8 cellular contexts compared by ENCODE assay signal in the genomic region with DNA sequence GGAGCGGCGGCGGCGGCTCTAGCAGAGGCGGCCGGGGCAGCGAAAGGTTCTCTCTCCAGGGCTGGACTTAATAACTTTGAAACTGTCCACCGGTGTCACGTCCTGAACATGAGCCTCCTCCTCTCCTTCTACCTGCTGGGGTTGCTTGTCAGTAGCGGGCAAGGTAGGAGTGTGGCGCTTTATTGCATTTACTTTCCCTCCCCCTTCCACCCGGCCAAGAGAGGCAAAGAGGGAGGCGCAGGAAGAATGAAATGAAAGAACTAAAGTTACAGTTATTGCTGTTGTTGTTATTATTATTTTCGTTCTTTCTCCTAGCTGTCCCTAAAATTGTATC. TPM values are rescaled to one million over a fixed set of nuclear protein-coding genes. Genes with fewer than 3 reads are reported as not detected.
A peak's percentile ranks its signal among the peaks of the same experiment; 100 is the strongest.
DNase-seq lines count a peak whose midpoint lies in the region; ATAC-seq, FAIRE-seq and TF ChIP-seq lines count a peak whose summit lies in the region.

No MANE protein-coding gene starts in this region.

- H3K4me3 Mint-ChIP-seq in CD8-positive, alpha-beta memory T cell, result peak overlapping the region in 6 of 7 donors; percentile 19 to 81 (median 73)
- H3K4me3 Mint-ChIP-seq in neural crest cell, result peak overlapping the region; percentile 88

- H3K4me1 ChIP-seq in CD8-positive, alpha-beta memory T cell (ENCODE audit: insufficient read depth, low read length), result no peaks in the 10 kb centered on the region
- peaks cover 0 to 14% (median 6%) of the 10 kb centered on the region in 4 experiments; a peak in 6 of 7 replicates for H3K4me1 ChIP-seq in H1 (replicated peaks in 1 of 4; ENCODE audit: control insufficient read depth in 3 of 4, insufficient read depth in 4 of 4, low read length in 3 of 4)

- H3K4ac ChIP-seq in H1 (replicated peaks; ENCODE audit: insufficient read length, low read depth, low read length), result no peak overlapping the region

- H3K4me3 ChIP-seq in CD8-positive, alpha-beta memory T cell (ENCODE audit: low read length), result peak overlapping the region; percentile 40
- H3K4me3 ChIP-seq in H1 (ENCODE audit: extremely low read depth in 1 of 4, insufficient read depth in 2 of 4, low read depth in 3 of 4, low read length in 4 of 4), result peak overlapping the region; percentile 58 to 77 (median 66)

- H3K36me3 ChIP-seq in CD8-positive, alpha-beta memory T cell (ENCODE audit: insufficient read depth, low read length), result no peaks in the 10 kb centered on the region
- no peaks in the 10 kb centered on the region for H3K36me3 ChIP-seq in H1 (ENCODE audit: control insufficient read depth in 2 of 4, insufficient read depth in 4 of 4, low read length in 3 of 4)

- peaks cover 0 to 13% (median 9%) of the 10 kb centered on the region in 3 donors for H3K4me1 Mint-ChIP-seq in CD8-positive, alpha-beta memory T cell
- peaks cover 6% of the 10 kb centered on the region for H3K4me1 Mint-ChIP-seq in neural crest cell

- no peaks in the 10 kb centered on the region for H3K79me1 ChIP-seq in H1 (ENCODE audit: low read depth, low read length)

- FAIRE-seq in HTR-8/SVneo (lab: Jason Lieb, UNC), result no peak
- no peak for FAIRE-seq in H1 (lab: Jason Lieb, UNC)

- H3K27me3 Mint-ChIP-seq in CD8-positive, alpha-beta memory T cell, result peaks cover 10 to 25% of the 10 kb centered on the region in 2 donors
- H3K27me3 Mint-ChIP-seq in neural crest cell (ENCODE audit: low read depth), result peaks cover 21% of the 10 kb centered on the region

- no peak overlapping the region for H2BK120ac ChIP-seq in H1 (replicated peaks; ENCODE audit: low read depth, low read length)

- ATAC-seq in GM21737 (IDR thresholded peaks at IDR 0.05; ENCODE audit: unreplicated experiment), result no peak

- H3K9ac ChIP-seq in H1 (replicated peaks in 1 of 4; ENCODE audit: extremely low read depth in 1 of 4, low read depth in 3 of 4, low read length in 3 of 4), result peak overlapping the region in 2 of 4 experiments; percentile 13 to 38; a peak in 1 of 7 replicates

- no peak overlapping the region for H2BK12ac ChIP-seq in H1 (ENCODE audit: low read depth, low read length)

- H3K23ac ChIP-seq in H1 (ENCODE audit: insufficient read length), result no peak overlapping the region

- peak overlapping the region; percentile 98 for H2AFZ ChIP-seq in H1 (ENCODE audit: low read length)

- H3K27ac Mint-ChIP-seq in CD8-positive, alpha-beta memory T cell, result peak overlapping the region in 1 of 8 donors; percentile 26
- H3K27ac Mint-ChIP-seq in neural crest cell (ENCODE audit: unreplicated experiment), result no peak overlapping the region

- no peak overlapping the region; the same call in 1 of the 2 replicates for H3K18ac ChIP-seq in H1 (ENCODE audit: extremely low read depth, low read length)

- H2AK5ac ChIP-seq in H1 (ENCODE audit: low read depth, low read length), result no peak overlapping the region

- peak overlapping the region; percentile 9; the same call in 1 of the 2 replicates for H2BK20ac ChIP-seq in H1 (ENCODE audit: low read length)

- no peak overlapping the region for H2BK5ac ChIP-seq in H1 (ENCODE audit: low read depth, low read length)

- H4K5ac ChIP-seq in H1 (ENCODE audit: insufficient read length, low read depth, low read length), result no peak overlapping the region

- H4K91ac ChIP-seq in H1 (replicated peaks; ENCODE audit: insufficient read length, low read length), result no peak overlapping the region

- CTCF ChIA-PET in CD8-positive, alpha-beta memory T cell (lab: Charles Lee), result no interaction called here
- CTCF ChIA-PET in H1 (lab: Charles Lee; ENCODE audit: partially characterized antibody), result interaction anchor here (0.9 to 11.3 kb wide), 4 partner anchors 28 to 269 kb away, joined by 3 to 116 read pairs (median 4); no protein-coding TSS in a partner anchor

- peaks cover 0 to 1% (median 0%) of the 10 kb centered on the region in 5 donors for H3K9me3 Mint-ChIP-seq in CD8-positive, alpha-beta memory T cell
- no peaks in the 10 kb centered on the region for H3K9me3 Mint-ChIP-seq in neural crest cell

- TF ChIP-seq POLR2A in H1 (IDR thresholded peaks at IDR 0.05; ENCODE audit: control extremely low read depth in 1 of 2, low read depth in 2 of 2, low read length in 2 of 2), result no peak

- no peak overlapping the region for H3K27ac ChIP-seq in CD8-positive, alpha-beta memory T cell (ENCODE audit: low read depth, low read length)
- no peak overlapping the region for H3K27ac ChIP-seq in H1 (ENCODE audit: low read depth, low read length)

- peaks cover 17% of the 10 kb centered on the region for H3K23me2 ChIP-seq in H1 (ENCODE audit: low read depth, low read length)

- 0% methylated on average over 11 of the region's 14 CpGs; no CpG with 5 or more reads in 1 of the 2 experiments for WGBS in H1 (ENCODE audit: extremely low coverage in 1 of 2, insufficient coverage in 1 of 2, insufficient read length in 1 of 2, insufficient replicate concordance in 2 of 2, low coverage in 1 of 2, low lambda C conversion rate in 2 of 2, missing lambda C conversion rate in 1 of 2), 2 experiments

- H4K8ac ChIP-seq in H1 (ENCODE audit: extremely low read depth, insufficient read depth, low read length), result no peak overlapping the region

- no peak overlapping the region for H2BK15ac ChIP-seq in H1 (ENCODE audit: low read length)

- H3K27me3 ChIP-seq in CD8-positive, alpha-beta memory T cell (ENCODE audit: insufficient read depth, low read length, poor library complexity, severe bottlenecking), result no peaks in the 10 kb centered on the region
- H3K27me3 ChIP-seq in H1 (replicated peaks in 1 of 4; ENCODE audit: control insufficient read depth in 3 of 4, extremely low read depth in 1 of 4, insufficient read depth in 3 of 4, low read length in 3 of 4), result peaks cover 7 to 24% (median 17%) of the 10 kb centered on the region in 4 experiments

- no peaks in the 10 kb centered on the region for H4K20me1 ChIP-seq in H1 (replicated peaks in 1 of 2; ENCODE audit: control insufficient read depth in 1 of 2, insufficient read depth in 2 of 2, low read length in 2 of 2)

- no peak for TF ChIP-seq RAD21 in H1 (IDR thresholded peaks at IDR 0.05 in 1 of 2, conservative IDR thresholded peaks at IDR 0.05 in 1 of 2; ENCODE audit: low read depth in 2 of 2, low read length in 2 of 2)

- H3K36me3 Mint-ChIP-seq in CD8-positive, alpha-beta memory T cell, result no peaks in the 10 kb centered on the region
- H3K36me3 Mint-ChIP-seq in neural crest cell (ENCODE audit: low read depth), result no peaks in the 10 kb centered on the region

- POLR2A ChIA-PET in CD8-positive, alpha-beta memory T cell (lab: Charles Lee), result no interaction called here
- POLR2A ChIA-PET in H1 (lab: Charles Lee; ENCODE audit: partially characterized antibody), result interaction anchor here (0.8 kb wide), 1 partner anchor 106 kb away, joined by 3 read pairs; no protein-coding TSS in a partner anchor

- H3K9me3 ChIP-seq in CD8-positive, alpha-beta memory T cell (ENCODE audit: low read length), result no peaks in the 10 kb centered on the region
- no peaks in the 10 kb centered on the region for H3K9me3 ChIP-seq in H1 (ENCODE audit: insufficient read depth in 2 of 2, low read depth in 1 of 2, low read length in 1 of 2)

- no peak for TF ChIP-seq EP300 in H1 (IDR thresholded peaks at IDR 0.05; ENCODE audit: borderline replicate concordance in 1 of 2, low read depth in 2 of 2, low read length in 2 of 2)

- H3K14ac ChIP-seq in H1 (ENCODE audit: insufficient read length), result no peak overlapping the region

- no peak for DNase-seq in CD8-positive, alpha-beta memory T cell
- peak; percentile 5 for DNase-seq in HTR-8/SVneo (ENCODE audit: insufficient read length, low spot score)
- no peak for DNase-seq in H1 (ENCODE audit: low read depth in 1 of 2, low spot score in 2 of 2)
- no peak for DNase-seq in neural crest cell (ENCODE audit: low read depth, low spot score)
- DNase-seq in T1000 (lab: John Stamatoyannopoulos, UW), result no peak
- DNase-seq in DMS 273 treated with DMSO at 0.1 percent for 48 hours (lab: John Stamatoyannopoulos, UW), result no peak
- no peak for DNase-seq in GF-D8 (lab: John Stamatoyannopoulos, UW)

- peak overlapping the region; percentile 96 to 99 for H3K4me2 ChIP-seq in H1 (ENCODE audit: insufficient read depth in 1 of 2, low read depth in 2 of 2, low read length in 2 of 2)

- H3K79me2 ChIP-seq in H1 (ENCODE audit: control insufficient read depth in 1 of 2, insufficient read depth in 2 of 2, low read length in 2 of 2), result no peaks in the 10 kb centered on the region

- no peak for TF ChIP-seq CTCF in H1 (IDR thresholded peaks at IDR 0.05; ENCODE audit: control extremely low read depth in 1 of 3, insufficient read depth in 1 of 3, low read depth in 1 of 3, low read length in 3 of 3)
- no peak for TF ChIP-seq CTCF in neural crest cell (conservative IDR thresholded peaks at IDR 0.05)

- H3K56ac ChIP-seq in H1 (replicated peaks; ENCODE audit: insufficient read length, low read depth, low read length), result no peak overlapping the region

TF ChIP-seq in H1, 55 proteins besides CTCF, POLR2A, EP300 and RAD21:
- TF ChIP-seq, protein P1, sequence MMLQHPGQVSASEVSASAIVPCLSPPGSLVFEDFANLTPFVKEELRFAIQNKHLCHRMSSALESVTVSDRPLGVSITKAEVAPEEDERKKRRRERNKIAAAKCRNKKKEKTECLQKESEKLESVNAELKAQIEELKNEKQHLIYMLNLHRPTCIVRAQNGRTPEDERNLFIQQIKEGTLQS (IDR thresholded peaks at IDR 0.05; ENCODE audit: insufficient read depth, low read depth, low read length), result no peak
- TF ChIP-seq KDM4A (IDR thresholded peaks at IDR 0.05; ENCODE audit: low read depth, low read length, severe bottlenecking), result peak; percentile 15

RNA-seq across cellular contexts. Expression of gene NCAM2, which starts 0.2 kb away (rescaled TPM):
- total RNA-seq in CD8-positive, alpha-beta memory T cell, result not detected
- not detected for polyA plus RNA-seq in CD8-positive, alpha-beta memory T cell
- total RNA-seq in H1 (2021; fragmentation: NEBNext Ultra II Directional; extraction: Animal tissue kit (Norgen Biotek cat#: 25700)), result 0.54 and 1.1 TPM in 2 replicates
- 0.14 and 0.17 TPM in 2 replicates for polyA plus RNA-seq in H1 (2011; rRNA removed)
- 0.14 TPM for polyA plus RNA-seq in H1 (2011; cell fraction: cytosol; rRNA removed)
- polyA plus RNA-seq in H1 (2011; cell fraction: nucleus; rRNA removed), result 0.20 TPM
- 0.34 to 1.3 TPM (median 0.83 TPM) in 4 replicates for polyA plus RNA-seq in H1 (2012, experiment 1 of 2)
- 0.03 TPM for polyA plus RNA-seq in H1 (2012, experiment 2 of 2)
- 0.69 TPM for polyA plus RNA-seq in H1 (2013, experiment 1 of 2)
- polyA plus RNA-seq in H1 (2013, experiment 2 of 2), result 0.79 TPM
- 1.3 and 2.3 TPM in 2 replicates for polyA minus RNA-seq in H1 (2011; rRNA and poly(A)+ RNA removed)
- polyA minus RNA-seq in H1 (2011; cell fraction: cytosol; rRNA and poly(A)+ RNA removed), result not detected
- 0.70 TPM for polyA minus RNA-seq in H1 (2011; cell fraction: nucleus; rRNA and poly(A)+ RNA removed)
- 1.9 and 3.6 TPM in 2 replicates for total RNA-seq in neural crest cell
